In the genomic region with DNA sequence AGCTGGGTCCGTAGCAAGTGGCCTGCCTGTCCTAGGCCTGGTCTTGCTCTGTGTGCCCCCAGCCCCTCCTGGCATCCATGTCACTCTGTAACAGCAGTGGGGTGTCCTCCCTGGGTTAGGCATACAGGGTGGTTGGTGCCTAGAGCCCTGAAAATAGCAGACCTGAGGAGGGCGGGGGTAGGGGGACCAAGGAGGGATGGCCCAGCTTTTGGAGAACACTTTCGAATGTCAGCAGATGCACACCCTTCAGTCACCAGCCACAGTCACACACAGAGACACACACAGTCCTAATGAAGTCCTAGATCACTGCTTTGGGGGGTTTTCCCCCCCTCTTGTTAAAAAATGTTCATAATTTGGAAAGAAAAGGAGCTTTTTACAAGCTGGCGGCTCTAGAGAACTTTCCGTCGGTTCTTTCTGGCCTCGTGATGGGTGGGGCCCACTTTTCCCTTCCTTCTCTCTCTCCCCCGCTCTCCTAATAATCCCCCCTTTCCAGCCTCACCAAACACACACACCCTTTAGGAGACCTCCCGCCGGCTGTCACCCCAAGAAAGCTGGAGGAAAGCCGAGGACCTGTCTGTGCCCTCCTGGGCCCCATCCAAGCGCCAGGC, we compare ENCODE assay signal across 1 cellular context.
TF ChIP-seq lines count a peak whose summit lies in the region.

No MANE protein-coding gene starts in this region.

TF ChIP-seq in endothelial cell of umbilical vein, 7 proteins besides CTCF, POLR2A, EP300 and RAD21:
- TF ChIP-seq POLR2AphosphoS5 (IDR thresholded peaks at IDR 0.05; ENCODE audit: insufficient read depth, low read depth, low read length) (no peak), MYC (IDR thresholded peaks at IDR 0.05; ENCODE audit: low read depth, low read length) (no peak), EZH2 (IDR thresholded peaks at IDR 0.05; ENCODE audit: borderline replicate concordance, low read depth, low read length, severe bottlenecking) (no peak), GATA2 (IDR thresholded peaks at IDR 0.05; ENCODE audit: insufficient read depth, insufficient read length, low read depth, low read length) (no peak), MAX (IDR thresholded peaks at IDR 0.05; ENCODE audit: insufficient read depth, insufficient read length) (no peak), JUN (IDR thresholded peaks at IDR 0.05; ENCODE audit: borderline replicate concordance, insufficient read depth, insufficient read length, low read depth) (no peak), FOS (IDR thresholded peaks at IDR 0.05; ENCODE audit: borderline replicate concordance, insufficient read depth, low read length) (no peak)
